24 cellular contexts compared by ENCODE assay signal in the genomic region with DNA sequence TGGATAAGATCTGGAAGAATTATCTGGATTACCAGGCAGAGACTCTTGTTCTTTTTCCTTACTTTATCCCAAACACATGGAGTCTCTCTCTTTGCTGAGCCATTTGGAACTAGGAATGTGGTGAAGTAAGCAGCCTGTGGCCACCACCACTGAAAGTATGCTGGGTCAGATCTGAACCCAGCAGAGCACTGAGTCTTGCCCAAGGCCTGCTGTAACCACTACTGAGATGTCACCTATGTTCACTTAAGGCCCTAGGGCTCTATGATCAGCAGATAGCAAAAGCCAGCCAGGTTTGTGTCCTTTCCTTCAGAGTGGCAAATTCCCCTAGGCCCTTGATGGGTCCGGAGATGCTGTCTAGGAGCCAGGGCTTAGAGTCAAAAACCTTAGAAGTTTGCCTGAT.
DNase-seq lines count a peak whose midpoint lies in the region; ATAC-seq and TF ChIP-seq lines count a peak whose summit lies in the region.
"Had no signal": no experiment of that assay in that cellular context is flagged by ENCODE, and none has a peak within 500 bp of the region (broad histone marks: within the 10 kb centered on the region; RNA-seq: fewer than 3 reads in every experiment).

No MANE protein-coding gene starts in this region.

- no peak for DNase-seq in H7
- DNase-seq in epidermal melanocyte (ENCODE audit: insufficient read length, low spot score) = no peak
- no peak for DNase-seq in suprapubic skin (ENCODE audit: low spot score in 2 of 2)
- DNase-seq: 8988T; BE2C; C1 segment of cervical spinal cord; CD4-positive, CD25-positive, alpha-beta regulatory T cell; CD8-positive, alpha-beta memory T cell; COR-L47; DMS 273 treated with DMSO at 0.1 percent for 48 hours; DMS53; DND-41; EL; GOT3; H9; Kasumi-1; KG1 had no signal

- 75% methylated on average over 1 of the region's 1 CpG for WGBS in suprapubic skin

- H3K27ac ChIP-seq in suprapubic skin = no peak overlapping the region

- TF ChIP-seq EP300 in suprapubic skin (IDR thresholded peaks at IDR 0.05) = no peak

- no peaks in the 10 kb centered on the region for H3K4me1 ChIP-seq in suprapubic skin
- H3K4me1 ChIP-seq: BE2C had no signal

- ATAC-seq in GM18861 (IDR thresholded peaks at IDR 0.05; ENCODE audit: unreplicated experiment) = peak; percentile 75
- peak; percentile 70 for ATAC-seq in GM19452 (IDR thresholded peaks at IDR 0.05; ENCODE audit: unreplicated experiment)
- peak; percentile 73 for ATAC-seq in HG02798 (IDR thresholded peaks at IDR 0.05; ENCODE audit: poor library complexity, unreplicated experiment)
- peak; percentile 97 for ATAC-seq in HG03442 (IDR thresholded peaks at IDR 0.05; ENCODE audit: unreplicated experiment)
- ATAC-seq in GM18505 (IDR thresholded peaks at IDR 0.05; ENCODE audit: unreplicated experiment) = no peak
- ATAC-seq: GM12878, HepG2 had no signal

- H3K4me3 ChIP-seq in H7 (ENCODE audit: insufficient read depth, low read depth, low read length) = no peak overlapping the region
- no peak overlapping the region for H3K4me3 ChIP-seq in suprapubic skin
- H3K4me3 ChIP-seq: GM12878 had no signal

- no peak for TF ChIP-seq POLR2A in GM18505 (IDR thresholded peaks at IDR 0.05; ENCODE audit: borderline replicate concordance, extremely low read depth, insufficient read depth, insufficient read length)
- TF ChIP-seq POLR2A in suprapubic skin (IDR thresholded peaks at IDR 0.05) = no peak

- peaks cover 9% of the 10 kb centered on the region for H3K9me3 ChIP-seq in suprapubic skin
- H3K9me3 ChIP-seq: BE2C had no signal

- H3K27me3 ChIP-seq in H7 (ENCODE audit: control insufficient read depth, insufficient read depth, low read length) (no peaks in the 10 kb centered on the region), suprapubic skin (no peaks in the 10 kb centered on the region)
- H3K27me3 ChIP-seq: BE2C had no signal

- no peak for TF ChIP-seq CTCF in suprapubic skin (IDR thresholded peaks at IDR 0.05)

- H3K36me3 ChIP-seq in H7 (replicated peaks; ENCODE audit: control insufficient read depth, insufficient read depth, low read length) (no peaks in the 10 kb centered on the region), suprapubic skin (no peaks in the 10 kb centered on the region)
- H3K36me3 ChIP-seq: BE2C had no signal
